Comparison of ENCODE assay signal across 8 cellular contexts in genomic region chr4:147096667-147097604, GRCh38.
DNase-seq lines count a peak whose midpoint lies in the region; ATAC-seq, FAIRE-seq and TF ChIP-seq lines count a peak whose summit lies in the region.

No MANE protein-coding gene starts in this region.

- no peak for DNase-seq in GM12864 (ENCODE audit: low read depth)
- DNase-seq in SK-MEL-5 (ENCODE audit: low read depth, low spot score) = peak; percentile 60
- DNase-seq in fibroblast of the aortic adventitia (ENCODE audit: low read depth) = peak; percentile 80
- no peak for DNase-seq in progenitor cell of endocrine pancreas (ENCODE audit: low spot score, unreplicated experiment)
- DNase-seq in activated CD8-positive, alpha-beta memory T cell treated with anti-CD3 and anti-CD28 coated beads, Interleukin-2, amount 50 U/mL, for 48 hours = no peak
- DNase-seq in GF-D8 (lab: John Stamatoyannopoulos, UW) = no peak

- H3K4me3 ChIP-seq in GM12864 (ENCODE audit: low read depth, low read length) (no peak overlapping the region), fibroblast of the aortic adventitia (ENCODE audit: low read depth, low read length) (no peak overlapping the region)

- ATAC-seq in HG03442 (IDR thresholded peaks at IDR 0.05; ENCODE audit: unreplicated experiment) = peak; percentile 61

- H3K27ac Mint-ChIP-seq in progenitor cell of endocrine pancreas = no peak overlapping the region

- FAIRE-seq in A204.1 (lab: Jason Lieb, UNC) = peak; percentile 96

- in situ Hi-C loops in SK-MEL-5 (cut with HindIII; ENCODE audit: low pct_unique_long_range_greater_than_20kb, low sequenced_read_pairs) = no loop called here

- H3K36me3 Mint-ChIP-seq in progenitor cell of endocrine pancreas (ENCODE audit: insufficient read depth) = no peaks in the 10 kb centered on the region

- peaks cover 17% of the 10 kb centered on the region for H3K4me1 Mint-ChIP-seq in progenitor cell of endocrine pancreas (ENCODE audit: low read depth)

- no peak overlapping the region for H3K4me3 Mint-ChIP-seq in progenitor cell of endocrine pancreas (ENCODE audit: low read depth)

- no peaks in the 10 kb centered on the region for H3K27me3 Mint-ChIP-seq in progenitor cell of endocrine pancreas

- peak; percentile 40 for TF ChIP-seq CTCF in GM12864 (IDR thresholded peaks at IDR 0.05; ENCODE audit: low read depth, low read length, missing control alignments)
- TF ChIP-seq CTCF in fibroblast of the aortic adventitia (IDR thresholded peaks at IDR 0.05; ENCODE audit: insufficient read depth, low read length) = peak; percentile 52
- TF ChIP-seq CTCF in progenitor cell of endocrine pancreas (IDR thresholded peaks at IDR 0.05; ENCODE audit: unreplicated experiment) = peak; percentile 77

- no peaks in the 10 kb centered on the region for H3K9me3 Mint-ChIP-seq in progenitor cell of endocrine pancreas (ENCODE audit: low read depth)

Comparison
In these comparisons a context has a peak if more than half of its experiments do, and no peak if none do; other contexts are left out.
1. DNase-seq: peak in SK-MEL-5 (single experiment) and fibroblast of the aortic adventitia (single experiment); none in GM12864 (single experiment), progenitor cell of endocrine pancreas (single experiment), activated CD8-positive, alpha-beta memory T cell treated with anti-CD3 and anti-CD28 coated beads, Interleukin-2, amount 50 U/mL, for 48 hours (single experiment) and GF-D8 (single experiment).
2. Peak in every context shown above with its lines, with median percentiles within 50 percentile points of each other: CTCF ChIP-seq.